In the genomic region with DNA sequence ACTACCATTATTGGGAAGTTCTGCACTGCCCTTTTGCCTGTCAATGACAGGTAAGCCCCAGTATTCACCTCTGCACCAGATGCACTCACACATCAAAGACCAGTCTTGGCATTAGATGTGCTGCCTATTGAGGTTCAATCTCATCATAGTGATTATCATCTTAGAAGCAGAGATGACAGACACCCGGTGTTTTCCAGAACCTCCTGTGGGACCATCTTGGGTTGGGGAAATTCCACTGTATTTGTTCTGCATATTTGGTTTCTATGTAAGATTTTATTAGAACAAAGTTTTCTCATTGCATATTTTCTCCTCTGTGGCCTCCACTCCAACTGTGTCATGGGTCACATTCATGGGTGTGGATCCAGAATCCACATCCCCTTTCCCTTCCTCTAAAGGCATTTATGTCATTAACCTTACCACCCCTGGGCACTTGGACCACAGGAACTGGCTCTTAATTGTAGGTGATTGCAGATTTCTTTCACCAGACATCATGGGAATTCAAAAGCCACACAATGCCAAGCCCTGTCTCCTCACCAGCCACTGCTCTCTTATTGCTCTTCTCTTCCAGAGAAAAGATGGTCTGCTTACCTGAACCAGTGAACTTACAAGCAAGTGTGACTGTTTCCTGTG, we compare ENCODE assay signal across 9 cellular contexts. TPM values are rescaled to one million over a fixed set of nuclear protein-coding genes. Genes with fewer than 3 reads are reported as not detected.
DNase-seq lines count a peak whose midpoint lies in the region; ATAC-seq and TF ChIP-seq lines count a peak whose summit lies in the region.
"Had no signal": no experiment of that assay in that cellular context is flagged by ENCODE, and none has a peak within 500 bp of the region (broad histone marks: within the 10 kb centered on the region; RNA-seq: fewer than 3 reads in every experiment).

No MANE protein-coding gene starts in this region.

- H3K4me3 ChIP-seq in GM12875 (ENCODE audit: low read depth, low read length), result peak overlapping the region; percentile 29
- H3K4me3 ChIP-seq in lung, result no peak overlapping the region
- H3K4me3 ChIP-seq in Peyer's patch, result no peak overlapping the region

- no peak for TF ChIP-seq POLR2A in Peyer's patch (IDR thresholded peaks at IDR 0.05)

- H3K36me3 ChIP-seq in lung (ENCODE audit: control insufficient read depth in 2 of 2, insufficient read depth in 2 of 2, low read length in 2 of 2) (no peaks in the 10 kb centered on the region), Peyer's patch (no peaks in the 10 kb centered on the region)

- peak overlapping the region in 1 of 2 donors; percentile 58 for H3K27ac ChIP-seq in lung (ENCODE audit: low read depth in 1 of 2, low read length in 1 of 2)
- no peak overlapping the region for H3K27ac ChIP-seq in Peyer's patch
- no peak overlapping the region for H3K27ac ChIP-seq in substantia nigra (ENCODE audit: low read depth, low read length, poor library complexity, severe bottlenecking)

- peak; percentile 44 for DNase-seq in MV-4-11 (lab: John Stamatoyannopoulos, UW)
- no peak for DNase-seq in lung (ENCODE audit: low spot score)
- DNase-seq in NCI-H128 (lab: John Stamatoyannopoulos, UW; ENCODE audit: unreplicated experiment), result no peak
- no peak for DNase-seq in stimulated activated CD4-positive, alpha-beta T cell treated with anti-CD3 and anti-CD28 coated beads, Interleukin-2, amount 100 ng/mL, for 48 hours
- DNase-seq in Peyer's patch, result no peak
- no peak for DNase-seq in substantia nigra (lab: John Stamatoyannopoulos, UW)
- DNase-seq: hypothalamus had no signal

- H3K4me1 ChIP-seq in lung (ENCODE audit: control insufficient read depth in 2 of 2, insufficient read depth in 2 of 2, low read length in 2 of 2) (peaks cover 0 to 15% of the 10 kb centered on the region in 2 donors), Peyer's patch (peaks cover 0 to 7% (median 0%) of the 10 kb centered on the region in 4 donors)

- H3K9me3 ChIP-seq in lung (ENCODE audit: control insufficient read depth in 2 of 2, insufficient read depth in 1 of 2, low read length in 1 of 2) (no peaks in the 10 kb centered on the region), Peyer's patch (no peaks in the 10 kb centered on the region)

- TF ChIP-seq CTCF in GM12875 (IDR thresholded peaks at IDR 0.05; ENCODE audit: borderline replicate concordance, insufficient read depth, low read depth, low read length), result no peak
- no peak for TF ChIP-seq CTCF in lung (IDR thresholded peaks at IDR 0.05; ENCODE audit: control extremely low read depth, extremely low read depth)
- TF ChIP-seq CTCF in Peyer's patch (IDR thresholded peaks at IDR 0.05), result no peak

- ATAC-seq in GM21529 (IDR thresholded peaks at IDR 0.05; ENCODE audit: unreplicated experiment) (peak; percentile 32), lung (ENCODE audit: insufficient read depth, low FRiP score) (peak; percentile 51)

- H3K27me3 ChIP-seq in lung (ENCODE audit: control insufficient read depth, insufficient read depth) (no peaks in the 10 kb centered on the region), Peyer's patch (no peaks in the 10 kb centered on the region)

- WGBS in lung, 2 donors, result 61 to 81% methylated on average over 1 of the region's 1 CpG

RNA-seq across cellular contexts. Expression of gene PLA1A, which starts 31.2 kb away (rescaled TPM):
- total RNA-seq in lung, result 1 to 10 TPM; 1.8 to 7.3 TPM
- 10 to 100 TPM in 1 of 2 donors, 1 to 10 TPM in 1; 5.9 to 10.3 TPM for polyA plus RNA-seq in lung
- 1 to 10 TPM in 1 of 4 donors, under 1 TPM in 2, not detected in 1; 0.70 to 4.1 (median 0.85) TPM for total RNA-seq in Peyer's patch

RNA-seq across cellular contexts. Expression of gene POPDC2, which starts 31.5 kb away (rescaled TPM):
- total RNA-seq in lung, result 1 to 10 TPM; 1.9 to 3.0 TPM
- 1 to 10 TPM; 1.6 to 2.1 TPM for polyA plus RNA-seq in lung
- 1 to 10 TPM; 3.0 to 8.3 (median 6.3) TPM for total RNA-seq in Peyer's patch

RNA-seq across cellular contexts. Expression of gene COX17, which starts 48.3 kb away (rescaled TPM):
- total RNA-seq in lung (10 to 100 TPM; 43.8 to 57.6 TPM), Peyer's patch (10 to 100 TPM; 30.9 to 57.8 (median 44.8) TPM)
- polyA plus RNA-seq in lung, result 100 to 1,000 TPM in 1 of 2 donors, 10 to 100 TPM in 1; 99.1 to 261 TPM

RNA-seq across cellular contexts. Expression of gene ADPRH, which starts 49.6 kb away (rescaled TPM):
- total RNA-seq in lung (10 to 100 TPM; 10.3 to 26.3 TPM), Peyer's patch (1 to 10 TPM in 3 of 4 donors, under 1 TPM in 1; 0.35 to 5.0 (median 1.4) TPM)
- 10 to 100 TPM in 1 of 2 donors, 1 to 10 TPM in 1; 5.4 to 18.1 TPM for polyA plus RNA-seq in lung
